ENCODE assay signal across 15 cellular contexts in genomic region chr11:66800720-66801428, GRCh38. TPM values are rescaled to one million over a fixed set of nuclear protein-coding genes. Genes with fewer than 3 reads are reported as not detected.
DNase-seq lines count a peak whose midpoint lies in the region; ATAC-seq, FAIRE-seq and TF ChIP-seq lines count a peak whose summit lies in the region.
"Had no signal": no experiment of that assay in that cellular context is flagged by ENCODE, and none has a peak within 500 bp of the region (broad histone marks: within the 10 kb centered on the region; RNA-seq: fewer than 3 reads in every experiment).

No MANE protein-coding gene starts in this region.

- peak; percentile 1 for DNase-seq in GM12891 (ENCODE audit: insufficient read length, low spot score)
- DNase-seq in pons (ENCODE audit: low spot score), result no peak
- no peak for DNase-seq in SIG-M5 treated with dmso at 0.1 percent for 504 hours (lab: John Stamatoyannopoulos, UW; ENCODE audit: unreplicated experiment)
- DNase-seq in uterus, result no peak
- DNase-seq: activated CD4-positive, CD25-positive, alpha-beta regulatory T cell; activated naive CD8-positive, alpha-beta T cell treated with anti-CD3 and anti-CD28 coated beads for 36 hours; effector memory CD8-positive, alpha-beta T cell; mucosa of descending colon; NCI-H2227 treated with DMSO at 0.1 percent for 48 hours; OCI-M1 had no signal

- no peaks in the 10 kb centered on the region for H3K4me1 ChIP-seq in uterus
- H3K4me1 ChIP-seq: tibial nerve had no signal

- peak overlapping the region; percentile 47 for H3K9ac ChIP-seq in SU-DHL-6 (ENCODE audit: low read length)

- no peaks in the 10 kb centered on the region for H3K9me3 ChIP-seq in SU-DHL-6 (ENCODE audit: insufficient read depth, low read length)
- H3K9me3 ChIP-seq in uterus, result no peaks in the 10 kb centered on the region
- H3K9me3 ChIP-seq: mucosa of descending colon, tibial nerve had no signal

- intact Hi-C loops in uterus (cut with DNase I; ENCODE audit: low total_unique reads), result no loop called here

- H3F3A ChIP-seq in SU-DHL-6 (ENCODE audit: insufficient read depth), result peaks cover 29% of the 10 kb centered on the region

- H2AFZ ChIP-seq in SU-DHL-6 (ENCODE audit: low read depth, low read length, severe bottlenecking), result no peak overlapping the region

- H3K36me3 ChIP-seq in SU-DHL-6 (ENCODE audit: low read length) (peaks cover 16% of the 10 kb centered on the region; the same call in 1 of the 2 replicates), uterus (no peaks in the 10 kb centered on the region)

- ATAC-seq in GM21447 (IDR thresholded peaks at IDR 0.05; ENCODE audit: unreplicated experiment) (peak; percentile 71), HG03159 (IDR thresholded peaks at IDR 0.05; ENCODE audit: unreplicated experiment) (peak; percentile 54), HG02610 (IDR thresholded peaks at IDR 0.05; ENCODE audit: unreplicated experiment) (no peak)
- ATAC-seq: effector memory CD8-positive, alpha-beta T cell; mucosa of descending colon had no signal

- no peaks in the 10 kb centered on the region for H3K79me2 ChIP-seq in SU-DHL-6 (ENCODE audit: insufficient read depth, low read length)

- H3K27me3 ChIP-seq in SU-DHL-6 (ENCODE audit: low read length) (no peaks in the 10 kb centered on the region), uterus (no peaks in the 10 kb centered on the region)
- H3K27me3 ChIP-seq: tibial nerve had no signal

- TF ChIP-seq CTCF in SU-DHL-6 (IDR thresholded peaks at IDR 0.05; ENCODE audit: insufficient read depth, low read length, poor library complexity, severe bottlenecking) (no peak), uterus (IDR thresholded peaks at IDR 0.05) (no peak)

- no peaks in the 10 kb centered on the region for H3K9me2 ChIP-seq in SU-DHL-6 (replicated peaks; ENCODE audit: insufficient read depth, low read length)

- peak; percentile 86 for FAIRE-seq in GM12891 (lab: Jason Lieb, UNC)

- peak overlapping the region; percentile 65 for H3K4me2 ChIP-seq in SU-DHL-6 (ENCODE audit: low read depth, low read length, poor library complexity, severe bottlenecking)

- H4K20me1 ChIP-seq in SU-DHL-6 (ENCODE audit: low read depth, low read length), result no peaks in the 10 kb centered on the region

- TF ChIP-seq POLR2A in GM12891 (IDR thresholded peaks at IDR 0.05; ENCODE audit: low read depth, low read length), result no peak
- no peak for TF ChIP-seq POLR2A in uterus (IDR thresholded peaks at IDR 0.05)

- H3K27ac ChIP-seq in SU-DHL-6 (ENCODE audit: low read depth, low read length), result peak overlapping the region; percentile 94
- no peak overlapping the region for H3K27ac ChIP-seq in uterus

- H3K4me3 ChIP-seq in SU-DHL-6 (ENCODE audit: insufficient read depth, low read length, poor library complexity, severe bottlenecking) (peak overlapping the region; percentile 21), uterus (no peak overlapping the region)
- H3K4me3 ChIP-seq: mucosa of descending colon, tibial nerve had no signal

TF ChIP-seq in GM12891, 5 proteins besides CTCF, POLR2A, EP300 and RAD21:
- no peak for TF ChIP-seq PAX5 (IDR thresholded peaks at IDR 0.05; ENCODE audit: insufficient read depth, low read length, severe bottlenecking)
- TF ChIP-seq TAF1 (IDR thresholded peaks at IDR 0.05; ENCODE audit: low read depth, low read length), result no peak
- no peak for TF ChIP-seq POLR2AphosphoS5 (IDR thresholded peaks at IDR 0.05; ENCODE audit: low read depth, low read length)
- TF ChIP-seq POU2F2 (IDR thresholded peaks at IDR 0.05; ENCODE audit: low read depth, low read length), result no peak
- no peak for TF ChIP-seq SPI1 (IDR thresholded peaks at IDR 0.05; ENCODE audit: low read depth, low read length)

RNA-seq across cellular contexts. Expression of gene RCE1, which starts 42.4 kb away (rescaled TPM):
- 14.1 TPM for polyA plus RNA-seq in GM12891 (2012; ENCODE audit: low read depth, missing spikeins)
- 10 to 100 TPM in 3 of 4 donors, 1 to 10 TPM in 1; 2.3 to 19.4 (median 13.7) TPM for total RNA-seq in uterus

RNA-seq across cellular contexts. Expression of gene LRFN4, which starts 56.0 kb away (rescaled TPM):
- polyA plus RNA-seq in GM12891 (2012; ENCODE audit: low read depth, missing spikeins), result 4.7 TPM
- total RNA-seq in uterus, result 10 to 100 TPM in 1 of 4 donors, 1 to 10 TPM in 3; 1.5 to 17.0 (median 5.4) TPM
